Comparison of ENCODE assay signal across 8 cellular contexts in the genomic region with DNA sequence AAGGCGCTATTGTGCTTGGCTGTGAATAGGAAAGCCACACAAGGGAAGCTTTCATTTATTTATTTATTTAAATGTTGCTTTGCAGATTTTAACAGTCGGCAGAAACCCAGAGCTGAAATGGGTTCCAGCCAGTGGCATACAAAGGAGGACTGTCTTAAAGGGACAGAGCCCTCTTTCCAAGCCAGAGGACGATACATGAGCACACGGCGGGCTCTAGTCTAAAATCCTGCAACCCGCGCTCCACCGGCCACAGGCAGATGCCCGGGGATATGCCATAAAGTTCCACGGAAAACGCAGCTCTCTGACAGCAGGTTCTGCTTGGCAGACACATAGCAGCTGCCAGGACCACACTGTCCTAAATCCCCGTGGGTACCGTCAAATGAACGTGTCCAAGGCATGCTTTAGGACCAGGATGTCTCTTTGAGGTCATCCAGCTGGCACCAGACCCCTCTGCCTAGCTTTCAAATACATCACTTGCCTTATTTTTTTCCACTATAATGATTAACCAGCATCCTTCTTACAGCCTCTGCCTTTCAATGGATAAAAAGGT.
DNase-seq lines count a peak whose midpoint lies in the region; ATAC-seq and TF ChIP-seq lines count a peak whose summit lies in the region.

No MANE protein-coding gene starts in this region.

- H3K27me3 Mint-ChIP-seq in CD8-positive, alpha-beta T cell (ENCODE audit: low read depth) = no peaks in the 10 kb centered on the region
- no peaks in the 10 kb centered on the region for H3K27me3 Mint-ChIP-seq in activated T-helper 17 cell treated with anti-CD3 and anti-CD28 coated beads, Interleukin-2, amount 50 U/mL, for 72 hours

- no peak overlapping the region for H2AFZ ChIP-seq in Karpas-422 (ENCODE audit: low read length)

- no peaks in the 10 kb centered on the region for H3K9me3 Mint-ChIP-seq in CD8-positive, alpha-beta T cell
- no peaks in the 10 kb centered on the region for H3K9me3 Mint-ChIP-seq in activated T-helper 17 cell treated with anti-CD3 and anti-CD28 coated beads, Interleukin-2, amount 50 U/mL, for 72 hours

- H3K4me3 ChIP-seq in CD8-positive, alpha-beta T cell (ENCODE audit: low read depth, low read length) = peak overlapping the region; percentile 25
- H3K4me3 ChIP-seq in Karpas-422 (ENCODE audit: low read length) = peak overlapping the region; percentile 40; the same call in 1 of the 2 replicates
- H3K4me3 ChIP-seq in heart right ventricle = peak overlapping the region; percentile 15 to 64 (median 53)

- no peaks in the 10 kb centered on the region for H3K27me3 ChIP-seq in CD8-positive, alpha-beta T cell (ENCODE audit: insufficient read depth, low read length)
- H3K27me3 ChIP-seq in Karpas-422 (ENCODE audit: low read length) = no peaks in the 10 kb centered on the region
- H3K27me3 ChIP-seq in heart right ventricle = no peaks in the 10 kb centered on the region

- no peak for DNase-seq in CD8-positive, alpha-beta T cell
- DNase-seq in Karpas-422 (no peak), heart right ventricle (no peak), retina (peak; percentile 81)
- DNase-seq in central memory CD4-positive, alpha-beta T cell = no peak

- H3K27ac Mint-ChIP-seq in CD8-positive, alpha-beta T cell = peak overlapping the region; percentile 76
- H3K27ac Mint-ChIP-seq in activated T-helper 17 cell treated with anti-CD3 and anti-CD28 coated beads, Interleukin-2, amount 50 U/mL, for 72 hours = peak overlapping the region; percentile 66

- no peaks in the 10 kb centered on the region for H3K9me2 ChIP-seq in Karpas-422 (replicated peaks; ENCODE audit: insufficient read depth, low read length)

- peaks cover 82% of the 10 kb centered on the region for H3K4me1 ChIP-seq in CD8-positive, alpha-beta T cell (ENCODE audit: insufficient read depth, low read length)
- peaks cover 48% of the 10 kb centered on the region for H3K4me1 ChIP-seq in Karpas-422 (ENCODE audit: low read length)
- H3K4me1 ChIP-seq in heart right ventricle = peaks cover 11 to 98% (median 65%) of the 10 kb centered on the region in 9 donors

- H3K36me3 Mint-ChIP-seq in CD8-positive, alpha-beta T cell = peaks cover 14% of the 10 kb centered on the region
- H3K36me3 Mint-ChIP-seq in activated T-helper 17 cell treated with anti-CD3 and anti-CD28 coated beads, Interleukin-2, amount 50 U/mL, for 72 hours (ENCODE audit: low read depth) = peaks cover 30% of the 10 kb centered on the region

- H3K9me3 ChIP-seq in CD8-positive, alpha-beta T cell (ENCODE audit: low read length) = no peaks in the 10 kb centered on the region
- H3K9me3 ChIP-seq in Karpas-422 (ENCODE audit: low read length) (no peaks in the 10 kb centered on the region), heart right ventricle (no peaks in the 10 kb centered on the region)

- intact Hi-C loops in CD8-positive, alpha-beta T cell (cut with DNase I, micrococcal nuclease) = loop anchor here in 1 of 2 experiments (1.0 kb wide), 1 partner anchor 8 kb away; no protein-coding TSS in a partner anchor
- intact Hi-C loops in heart right ventricle (cut with DNase I) = loop anchor here in 2 of 10 donors (2.0 to 5.0 kb wide), 3 partner anchors 19 to 80 kb away; partner anchors contain the start of gene CYTH1 (in 2 of the 2)

- H3K9ac ChIP-seq in Karpas-422 (ENCODE audit: low read length) = peak overlapping the region; percentile 39

- 7 to 11% methylated on average over 14 of the region's 14 CpGs for WGBS in heart right ventricle, 2 donors

- H3K27ac ChIP-seq in CD8-positive, alpha-beta T cell (ENCODE audit: low read depth, low read length) = no peak overlapping the region
- H3K27ac ChIP-seq in Karpas-422 (ENCODE audit: low read length) (no peak overlapping the region), heart right ventricle (peak overlapping the region in 9 of 10 donors; percentile 22 to 78 (median 63))

- no peaks in the 10 kb centered on the region for H3K79me2 ChIP-seq in Karpas-422 (ENCODE audit: low read length)

- CTCF ChIA-PET in CD8-positive, alpha-beta T cell (lab: Charles Lee) = interaction anchor here (0.6 to 2.8 kb wide), 10 partner anchors 8 to 73 kb away, joined by 3 to 24 read pairs (median 4); no protein-coding TSS in a partner anchor

- POLR2A ChIA-PET in CD8-positive, alpha-beta T cell (lab: Charles Lee) = interaction anchor here (0.7 to 1.9 kb wide), 5 partner anchors 10 to 102 kb away, joined by 3 to 9 read pairs (median 3); no protein-coding TSS in a partner anchor

- peaks cover 92% of the 10 kb centered on the region for H3K4me1 Mint-ChIP-seq in CD8-positive, alpha-beta T cell (ENCODE audit: low read depth)
- peaks cover 62% of the 10 kb centered on the region for H3K4me1 Mint-ChIP-seq in activated T-helper 17 cell treated with anti-CD3 and anti-CD28 coated beads, Interleukin-2, amount 50 U/mL, for 72 hours

- H4K20me1 ChIP-seq in Karpas-422 (ENCODE audit: insufficient read depth, low read depth, low read length) = peaks cover 8% of the 10 kb centered on the region

- peak overlapping the region; percentile 72 for H3K4me3 Mint-ChIP-seq in CD8-positive, alpha-beta T cell
- peak overlapping the region; percentile 77 for H3K4me3 Mint-ChIP-seq in activated T-helper 17 cell treated with anti-CD3 and anti-CD28 coated beads, Interleukin-2, amount 50 U/mL, for 72 hours

- H3K4me2 ChIP-seq in Karpas-422 (ENCODE audit: low read depth, low read length, poor library complexity, severe bottlenecking) = peak overlapping the region; percentile 47

- ATAC-seq in CD8-positive, alpha-beta T cell = peak; percentile 7
- no peak for ATAC-seq in activated T-helper 17 cell treated with anti-CD3 and anti-CD28 coated beads, Interleukin-2, amount 50 U/mL, for 72 hours (replicated peaks)
- ATAC-seq in heart right ventricle (peak; percentile 56 to 81 (median 74)), HG02763 (IDR thresholded peaks at IDR 0.05; ENCODE audit: unreplicated experiment) (no peak), GM19397 (IDR thresholded peaks at IDR 0.05; ENCODE audit: unreplicated experiment) (no peak)

- no peaks in the 10 kb centered on the region for H3K36me3 ChIP-seq in CD8-positive, alpha-beta T cell (ENCODE audit: insufficient read depth, low read length)
- H3K36me3 ChIP-seq in Karpas-422 (ENCODE audit: insufficient read depth, low read length) = no peaks in the 10 kb centered on the region
- H3K36me3 ChIP-seq in heart right ventricle = no peaks in the 10 kb centered on the region

- no peak for TF ChIP-seq CTCF in CD8-positive, alpha-beta T cell (IDR thresholded peaks at IDR 0.05)
- TF ChIP-seq CTCF in heart right ventricle (IDR thresholded peaks at IDR 0.05) = no peak

Comparison
In these comparisons a context has a peak if more than half of its experiments do, and no peak if none do; other contexts are left out.
1. ATAC-seq: peak in CD8-positive, alpha-beta T cell (single experiment) and heart right ventricle (8 of 8); none in activated T-helper 17 cell treated with anti-CD3 and anti-CD28 coated beads, Interleukin-2, amount 50 U/mL, for 72 hours (single experiment), HG02763 (single experiment) and GM19397 (single experiment).
2. H3K27ac ChIP-seq: peak in heart right ventricle (9 of 10); none in CD8-positive, alpha-beta T cell (single experiment) and Karpas-422 (single experiment).
3. Peak in every context shown above with its lines, with median percentiles within 50 percentile points of each other: H3K4me3 ChIP-seq.